ENCODE assay signal across 9 cellular contexts in genomic region chr9:73869261-73869660, GRCh38.
DNase-seq lines count a peak whose midpoint lies in the region; ATAC-seq, FAIRE-seq and TF ChIP-seq lines count a peak whose summit lies in the region.
"Had no signal": no experiment of that assay in that cellular context is flagged by ENCODE, and none has a peak within 500 bp of the region (broad histone marks: within the 10 kb centered on the region; RNA-seq: fewer than 3 reads in every experiment).

No MANE protein-coding gene starts in this region.

- H3K4me3 ChIP-seq in DND-41 (ENCODE audit: low read depth in 1 of 2, low read length in 2 of 2) (no peak overlapping the region), bronchial epithelial cell (ENCODE audit: low read depth, low read length) (no peak overlapping the region)

- H3K27ac ChIP-seq in DND-41 (ENCODE audit: low read length), result peak overlapping the region; percentile 74

- H3K4me1 ChIP-seq in DND-41 (ENCODE audit: insufficient read depth, low read length), result peaks cover 20% of the 10 kb centered on the region

- peak overlapping the region; percentile 34; the same call in 1 of the 2 replicates for H3K9ac ChIP-seq in DND-41 (ENCODE audit: low read depth, low read length)

- DNase-seq in DND-41, result peak; percentile 81
- peak; percentile 87 for DNase-seq in OCI-M1 (lab: John Stamatoyannopoulos, UW)
- peak; percentile 99 for DNase-seq in bronchial epithelial cell (ENCODE audit: low read depth)
- DNase-seq in stimulated activated CD8-positive, alpha-beta memory T cell treated with anti-CD3 and anti-CD28 coated beads, Interleukin-12 subunit alpha, Interleukin-12 subunit beta, amount 100 ng/mL, for 4 hours (ENCODE audit: low read depth), result peak; percentile 2
- no peak for DNase-seq in mesenteric fat pad (ENCODE audit: low spot score)
- DNase-seq in OCI-M2 (lab: John Stamatoyannopoulos, UW; ENCODE audit: unreplicated experiment), result no peak
- DNase-seq: IMR-90 had no signal

- no peaks in the 10 kb centered on the region for H3K9me3 ChIP-seq in DND-41 (ENCODE audit: insufficient read depth, low read length, severe bottlenecking)

- FAIRE-seq in bronchial epithelial cell (lab: Jason Lieb, UNC), result no peak

- ATAC-seq in DND-41 (ENCODE audit: insufficient read depth, low read depth) (peak; percentile 100), GM19467 (IDR thresholded peaks at IDR 0.05; ENCODE audit: unreplicated experiment) (peak; percentile 100), HG03460 (IDR thresholded peaks at IDR 0.05; ENCODE audit: unreplicated experiment) (peak; percentile 100)

- H3K27me3 ChIP-seq in DND-41 (ENCODE audit: insufficient read depth, low read length, poor library complexity) (no peaks in the 10 kb centered on the region), bronchial epithelial cell (ENCODE audit: control insufficient read depth, insufficient read depth, low read length) (no peaks in the 10 kb centered on the region)

- H3K4me2 ChIP-seq in DND-41 (ENCODE audit: insufficient read depth, low read length), result peak overlapping the region; percentile 57

- no peaks in the 10 kb centered on the region for H3K79me2 ChIP-seq in DND-41 (ENCODE audit: insufficient read depth, low read length)

- H2AFZ ChIP-seq in DND-41 (ENCODE audit: low read depth, low read length), result peak overlapping the region; percentile 39; the same call in 1 of the 2 replicates

- H3K36me3 ChIP-seq in DND-41 (ENCODE audit: insufficient read depth, low read length) (no peaks in the 10 kb centered on the region), bronchial epithelial cell (ENCODE audit: control insufficient read depth, insufficient read depth, low read length) (no peaks in the 10 kb centered on the region)

- H4K20me1 ChIP-seq in DND-41 (ENCODE audit: insufficient read depth, low read length), result no peaks in the 10 kb centered on the region

- TF ChIP-seq CTCF in DND-41 (IDR thresholded peaks at IDR 0.05; ENCODE audit: borderline replicate concordance, extremely low read depth, low read length, poor library complexity, severe bottlenecking), result no peak
- no peak for TF ChIP-seq CTCF in bronchial epithelial cell (IDR thresholded peaks at IDR 0.05; ENCODE audit: insufficient read depth, low read length, severe bottlenecking)

Comparison
In these comparisons a context has a peak if more than half of its experiments do, and no peak if none do; other contexts are left out.
1. DNase-seq: peak in DND-41 (single experiment), OCI-M1 (single experiment), bronchial epithelial cell (single experiment) and stimulated activated CD8-positive, alpha-beta memory T cell treated with anti-CD3 and anti-CD28 coated beads, Interleukin-12 subunit alpha, Interleukin-12 subunit beta, amount 100 ng/mL, for 4 hours (single experiment); none in mesenteric fat pad (single experiment) and OCI-M2 (single experiment).
2. Peak in every context shown above with its lines, with median percentiles within 50 percentile points of each other: ATAC-seq.